ENCODE assay signal across 16 cellular contexts in genomic region chr11:31445621-31446020, GRCh38.
A peak's percentile ranks its signal among the peaks of the same experiment; 100 is the strongest.
DNase-seq lines count a peak whose midpoint lies in the region; ATAC-seq and TF ChIP-seq lines count a peak whose summit lies in the region.
"Had no signal": no experiment of that assay in that cellular context is flagged by ENCODE, and none has a peak within 500 bp of the region (broad histone marks: within the 10 kb centered on the region; RNA-seq: fewer than 3 reads in every experiment).

No MANE protein-coding gene starts in this region.

- no peak overlapping the region for H4K12ac ChIP-seq in trophoblast cell (ENCODE audit: low read depth, low read length)

- no peak overlapping the region for H3K14ac ChIP-seq in trophoblast cell (ENCODE audit: low read length)

- no peak overlapping the region for H3K4me2 ChIP-seq in trophoblast cell (ENCODE audit: low read length)

- H3K27ac ChIP-seq in trophoblast cell (ENCODE audit: low read depth, low read length) (no peak overlapping the region), gastrocnemius medialis (no peak overlapping the region)
- H3K27ac ChIP-seq: C4-2B, HL-60 had no signal

- no peak overlapping the region for H3K9ac ChIP-seq in trophoblast cell (ENCODE audit: low read length)

- H2BK120ac ChIP-seq in trophoblast cell (ENCODE audit: insufficient read depth, low read length, poor library complexity) = no peak overlapping the region

- DNase-seq in AG10803 (ENCODE audit: low read depth) = peak; percentile 6
- peak; percentile 8 for DNase-seq in ELR (ENCODE audit: low read depth)
- peak; percentile 10 for DNase-seq in epithelial cell of proximal tubule (ENCODE audit: low read depth)
- peak; percentile 29 to 65 for DNase-seq in trophoblast cell
- no peak for DNase-seq in COLO668 (lab: John Stamatoyannopoulos, UW; ENCODE audit: unreplicated experiment)
- DNase-seq in gastrocnemius medialis = no peak
- DNase-seq: BE2C; CD4-positive, alpha-beta memory T cell; COR-L47; DND-41; HCEC 1CT; HFFc6 had no signal

- H3K79me2 ChIP-seq in trophoblast cell (ENCODE audit: control insufficient read depth, insufficient read depth, low read length, poor library complexity) = no peaks in the 10 kb centered on the region

- H3K36me3 ChIP-seq in trophoblast cell (ENCODE audit: control insufficient read depth in 1 of 2, insufficient read depth in 2 of 2, low read length in 2 of 2) (peaks cover 0 to 2% of the 10 kb centered on the region in 2 experiments), gastrocnemius medialis (peaks cover 0 to 3% of the 10 kb centered on the region in 2 donors)
- H3K36me3 ChIP-seq: BE2C had no signal

- H3K9me3 ChIP-seq in trophoblast cell (ENCODE audit: insufficient read depth, low read depth, low read length) (no peaks in the 10 kb centered on the region), gastrocnemius medialis (no peaks in the 10 kb centered on the region)
- H3K9me3 ChIP-seq: BE2C had no signal

- no peak overlapping the region for H2BK12ac ChIP-seq in trophoblast cell (ENCODE audit: low read length)

- H4K8ac ChIP-seq in trophoblast cell (ENCODE audit: low read depth, low read length) = no peak overlapping the region

- in situ Hi-C loops in gastrocnemius medialis (cut with MboI; ENCODE audit: low sequenced_read_pairs in 4 of 4) = no loop called here

- no peaks in the 10 kb centered on the region for H3K79me1 ChIP-seq in trophoblast cell (ENCODE audit: low read length)

- H4K91ac ChIP-seq in trophoblast cell (ENCODE audit: low read depth, low read length) = no peak overlapping the region

- H3K27me3 ChIP-seq in trophoblast cell (ENCODE audit: insufficient read depth, low read length) (no peaks in the 10 kb centered on the region), gastrocnemius medialis (no peaks in the 10 kb centered on the region)
- H3K27me3 ChIP-seq: BE2C had no signal

- no peak overlapping the region for H2AK5ac ChIP-seq in trophoblast cell (ENCODE audit: low read length)

- no peak overlapping the region for H2AFZ ChIP-seq in trophoblast cell (ENCODE audit: insufficient read depth, low read length, poor library complexity)

- intact Hi-C loops in gastrocnemius medialis (cut with DNase I; ENCODE audit: low total_unique reads) = no loop called here

- ATAC-seq in GM18505 (IDR thresholded peaks at IDR 0.05; ENCODE audit: unreplicated experiment) (no peak), gastrocnemius medialis (no peak)
- ATAC-seq: GM12878 had no signal

- TF ChIP-seq CTCF in AG10803 (conservative IDR thresholded peaks at IDR 0.05; ENCODE audit: low read length) (no peak), epithelial cell of proximal tubule (conservative IDR thresholded peaks at IDR 0.05; ENCODE audit: low read depth, low read length) (no peak), gastrocnemius medialis (IDR thresholded peaks at IDR 0.05 in 4 of 5, conservative IDR thresholded peaks at IDR 0.05 in 1 of 5) (no peak)

- H3K4ac ChIP-seq in trophoblast cell (ENCODE audit: low read depth, low read length) = no peak overlapping the region

- no peak overlapping the region for H3K23ac ChIP-seq in trophoblast cell (ENCODE audit: low read length)

- no CpG with 5 or more reads among the region's 4 CpGs for WGBS in trophoblast cell (ENCODE audit: extremely low coverage, insufficient coverage, insufficient read length)

- no peaks in the 10 kb centered on the region for H3K4me1 ChIP-seq in trophoblast cell (ENCODE audit: control insufficient read depth in 1 of 2, insufficient read depth in 2 of 2, low read length in 2 of 2)
- no peaks in the 10 kb centered on the region for H3K4me1 ChIP-seq in gastrocnemius medialis
- H3K4me1 ChIP-seq: BE2C had no signal

- H2BK5ac ChIP-seq in trophoblast cell (ENCODE audit: low read depth, low read length, poor library complexity) = no peak overlapping the region

- H3K4me3 ChIP-seq in AG10803 (ENCODE audit: low read length) (no peak overlapping the region), epithelial cell of proximal tubule (ENCODE audit: low read depth, low read length) (no peak overlapping the region), trophoblast cell (ENCODE audit: low read depth, low read length) (no peak overlapping the region), gastrocnemius medialis (no peak overlapping the region)
- H3K4me3 ChIP-seq: GM12878 had no signal

- H3K18ac ChIP-seq in trophoblast cell (ENCODE audit: low read length) = no peak overlapping the region

- TF ChIP-seq POLR2A in GM18505 (IDR thresholded peaks at IDR 0.05; ENCODE audit: borderline replicate concordance, extremely low read depth, insufficient read depth, insufficient read length) (no peak), gastrocnemius medialis (IDR thresholded peaks at IDR 0.05) (no peak)

Comparison
In these comparisons a context has a peak if more than half of its experiments do, and no peak if none do; other contexts are left out.
1. DNase-seq: peak in AG10803 (single experiment), ELR (single experiment), epithelial cell of proximal tubule (single experiment) and trophoblast cell (2 of 2); none in COLO668 (single experiment) and gastrocnemius medialis (0 of 2).